In genomic region chr4:109334129-109334528, GRCh38 we compare ENCODE assay signal across 22 cellular contexts.
"Had no signal": no experiment of that assay in that cellular context is flagged by ENCODE, and none has a peak within 500 bp of the region (broad histone marks: within the 10 kb centered on the region; RNA-seq: fewer than 3 reads in every experiment).

No MANE protein-coding gene starts in this region.

- H3K4me1 ChIP-seq: colonic mucosa, esophagus squamous epithelium, sigmoid colon, upper lobe of right lung, vagina had no signal

- H3K79me2 ChIP-seq: hepatocyte had no signal

- ATAC-seq: left cardiac atrium; left ventricle myocardium superior; naive thymus-derived CD4-positive, alpha-beta T cell; stimulated activated naive CD8-positive, alpha-beta T cell treated with anti-CD3 and anti-CD28 coated beads, Interleukin-15, Interleukin-2, amounts not matched to agents 100 U/mL and 50 U/mL, for 24 hours; upper lobe of right lung had no signal

- H3K9me3 Mint-ChIP-seq: stimulated activated effector memory CD8-positive, alpha-beta T cell treated with anti-CD3 and anti-CD28 coated beads, Interleukin-12 subunit alpha, Interleukin-12 subunit beta, amount 100 ng/mL, for 72 hours had no signal

- H3K36me3 ChIP-seq: colonic mucosa, esophagus squamous epithelium, sigmoid colon, tibial artery, upper lobe of right lung, vagina had no signal

- H3K4me2 ChIP-seq: hepatocyte had no signal

- H3K4me3 Mint-ChIP-seq: naive thymus-derived CD4-positive, alpha-beta T cell; neural crest cell; stimulated activated effector memory CD8-positive, alpha-beta T cell treated with anti-CD3 and anti-CD28 coated beads, Interleukin-12 subunit alpha, Interleukin-12 subunit beta, amount 100 ng/mL, for 72 hours had no signal

- H3K4me3 ChIP-seq: colonic mucosa, esophagus squamous epithelium, hepatocyte, lung, sigmoid colon, skin epidermis, tibial artery, upper lobe of right lung, vagina had no signal

- H3K27ac ChIP-seq: colonic mucosa, esophagus squamous epithelium, hepatocyte, sigmoid colon, skin epidermis, tibial artery, upper lobe of right lung, vagina had no signal

- H3K27me3 ChIP-seq: colonic mucosa, esophagus squamous epithelium, hepatocyte, sigmoid colon, tibial artery, upper lobe of right lung, vagina had no signal

- H2AFZ ChIP-seq: hepatocyte had no signal

- DNase-seq: colonic mucosa; dermis blood vessel endothelial cell; esophagus squamous epithelium; foreskin melanocyte; head of caudate nucleus; kidney; left cardiac atrium; left ventricle myocardium superior; mesendoderm; naive thymus-derived CD4-positive, alpha-beta T cell; posterior cingulate gyrus; sigmoid colon; stimulated activated CD8-positive, alpha-beta memory T cell treated with anti-CD3 and anti-CD28 coated beads, Interleukin-4, amount 100 ng/mL, for 48 hours; stimulated activated naive CD8-positive, alpha-beta T cell treated with anti-CD3 and anti-CD28 coated beads, Interleukin-15, Interleukin-2, amounts not matched to agents 100 U/mL and 50 U/mL, for 24 hours; tibial artery; upper lobe of right lung had no signal

- H3K4me1 Mint-ChIP-seq: naive thymus-derived CD4-positive, alpha-beta T cell; neural crest cell; stimulated activated effector memory CD8-positive, alpha-beta T cell treated with anti-CD3 and anti-CD28 coated beads, Interleukin-12 subunit alpha, Interleukin-12 subunit beta, amount 100 ng/mL, for 72 hours had no signal

- H3K27ac Mint-ChIP-seq: naive thymus-derived CD4-positive, alpha-beta T cell; stimulated activated effector memory CD8-positive, alpha-beta T cell treated with anti-CD3 and anti-CD28 coated beads, Interleukin-12 subunit alpha, Interleukin-12 subunit beta, amount 100 ng/mL, for 72 hours had no signal

- H3K36me3 Mint-ChIP-seq: naive thymus-derived CD4-positive, alpha-beta T cell; stimulated activated effector memory CD8-positive, alpha-beta T cell treated with anti-CD3 and anti-CD28 coated beads, Interleukin-12 subunit alpha, Interleukin-12 subunit beta, amount 100 ng/mL, for 72 hours had no signal

- FAIRE-seq: kidney had no signal

- H3K9me3 ChIP-seq: colonic mucosa, esophagus squamous epithelium, tibial artery, upper lobe of right lung, vagina had no signal
